Comparison of ENCODE assay signal across 8 cellular contexts in the genomic region with DNA sequence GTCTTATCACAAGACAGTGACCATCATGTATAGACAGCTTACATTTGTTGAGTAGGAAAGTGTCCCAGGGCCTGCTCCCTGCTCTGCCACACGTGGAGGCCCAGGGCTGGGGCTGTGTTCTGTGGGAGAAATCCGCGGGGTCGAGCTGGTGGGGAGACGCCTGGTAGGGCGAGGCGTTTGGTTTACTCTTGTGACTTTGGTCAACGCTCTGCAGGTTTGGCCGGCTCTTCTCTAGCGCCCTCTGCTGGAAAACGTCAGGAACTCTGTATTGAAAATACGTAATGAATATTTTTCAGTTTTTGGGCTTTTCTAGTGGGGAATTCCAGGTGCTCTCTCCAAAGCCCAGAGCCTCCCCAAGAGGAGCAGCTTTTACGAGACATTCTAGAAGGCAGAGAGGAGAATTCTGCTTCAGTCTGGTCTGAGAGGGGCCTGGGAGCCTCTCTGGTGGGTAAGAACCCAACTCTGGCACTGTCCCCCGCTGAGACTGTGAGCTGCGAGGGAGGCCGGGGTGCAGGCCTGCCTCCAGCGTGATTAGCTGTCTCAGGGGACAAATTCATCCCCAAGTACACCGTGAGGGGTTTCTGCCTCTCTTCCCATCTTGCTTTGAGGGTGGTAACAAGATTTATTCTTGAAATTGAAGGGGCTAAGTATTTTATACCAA.
DNase-seq lines count a peak whose midpoint lies in the region; ATAC-seq and TF ChIP-seq lines count a peak whose summit lies in the region.

No MANE protein-coding gene starts in this region.

- BruUV-seq in PC-9 (replicated peaks; lab: Mats Ljungman, UMichigan) = no TSS peak

- in situ Hi-C loops in GM13976 (cut with MboI; ENCODE audit: low sequenced_read_pairs, unreplicated experiment) = loop anchor here (10.0 to 25.0 kb wide), 2 partner anchors 160 to 738 kb away; no protein-coding TSS in a partner anchor

- H3K27me3 ChIP-seq in PC-9 (ENCODE audit: insufficient read depth, low read depth) = peaks cover 59% of the 10 kb centered on the region

- no peaks in the 10 kb centered on the region for H3K36me3 ChIP-seq in PC-9 (ENCODE audit: low read depth)

- CTCF ChIA-PET in PC-9 (lab: Charles Lee) = interaction anchor here (0.6 kb wide), 1 partner anchor 153 kb away, joined by 3 read pairs; no protein-coding TSS in a partner anchor

- intact Hi-C loops in PC-9 (cut with micrococcal nuclease; ENCODE audit: unreplicated experiment) (loop anchor here (1.0 to 10.0 kb wide), 3 partner anchors 160 to 740 kb away; no protein-coding TSS in a partner anchor), Right ventricle myocardium inferior (cut with DNase I) (loop anchor here (1.0 to 10.0 kb wide), 2 partner anchors 60 to 160 kb away; no protein-coding TSS in a partner anchor), posterior vena cava (cut with DNase I) (loop anchor here (10.0 kb wide), 2 partner anchors 140 to 160 kb away; no protein-coding TSS in a partner anchor)

- peak; percentile 92 for TF ChIP-seq CTCF in 22Rv1 (IDR thresholded peaks at IDR 0.05)
- peak; percentile 71 for TF ChIP-seq CTCF in GM13976 (IDR thresholded peaks at IDR 0.05; ENCODE audit: borderline replicate concordance, control extremely low read depth, extremely low read depth, insufficient read depth, missing control alignments)
- peak; percentile 86 for TF ChIP-seq CTCF in PC-9 (conservative IDR thresholded peaks at IDR 0.05)

- peak; percentile 63 for ATAC-seq in Right ventricle myocardium inferior

- H3K27ac ChIP-seq in 22Rv1 = no peak overlapping the region
- H3K27ac ChIP-seq in PC-9 = no peak overlapping the region

- no peaks in the 10 kb centered on the region for H3K4me1 ChIP-seq in PC-9 (replicated peaks; ENCODE audit: insufficient read depth)

- no peak overlapping the region for H2AFZ ChIP-seq in PC-9

- H4K20me1 ChIP-seq in PC-9 (ENCODE audit: insufficient read depth) = no peaks in the 10 kb centered on the region

- no peaks in the 10 kb centered on the region; the same call in 1 of the 2 replicates for H3K9me3 ChIP-seq in PC-9 (ENCODE audit: insufficient read depth, low read depth)

- H3K4me3 ChIP-seq in PC-9 = no peak overlapping the region

- no peaks in the 10 kb centered on the region for H3K79me2 ChIP-seq in PC-9 (ENCODE audit: low read depth)

- no peaks in the 10 kb centered on the region for H3F3A ChIP-seq in PC-9 (ENCODE audit: insufficient read depth, low read depth)

- no peaks in the 10 kb centered on the region for H3K9me2 ChIP-seq in PC-9 (ENCODE audit: insufficient read depth)

- DNase-seq in GM13976 (ENCODE audit: low spot score) (peak; percentile 83), HUDEP-2 (lab: John Stamatoyannopoulos, UW; ENCODE audit: unreplicated experiment in 76 of 76) (peak in 56 of 76 experiments; percentile 1 to 73 (median 30)), PC-9 (peak in 1 of 2 experiments; percentile 42), Right ventricle myocardium inferior (ENCODE audit: missing footprints) (peak; percentile 85), posterior vena cava (ENCODE audit: low spot score) (peak; percentile 84), middle frontal gyrus (ENCODE audit: extremely low spot score, low spot score) (no peak)
- peak; percentile 10 for DNase-seq in activated effector memory CD4-positive, alpha-beta T cell treated with Interleukin-2 at 50 U/mL for 16 hours

- POLR2A ChIA-PET in PC-9 (lab: Charles Lee; ENCODE audit: unreplicated experiment) = no interaction called here

- H3K4me2 ChIP-seq in PC-9 = no peak overlapping the region
